In genomic region chr3:75768303-75769017, GRCh38 we compare ENCODE assay signal across 18 cellular contexts. TPM values are rescaled to one million over a fixed set of nuclear protein-coding genes. Genes with fewer than 3 reads are reported as not detected.
A peak's percentile ranks its signal among the peaks of the same experiment; 100 is the strongest.
DNase-seq lines count a peak whose midpoint lies in the region; ATAC-seq and TF ChIP-seq lines count a peak whose summit lies in the region.
"Had no signal": no experiment of that assay in that cellular context is flagged by ENCODE, and none has a peak within 500 bp of the region (broad histone marks: within the 10 kb centered on the region; RNA-seq: fewer than 3 reads in every experiment).

No MANE protein-coding gene starts in this region.

- POLR2A ChIA-PET in MCF 10A (lab: Yijun Ruan, JAX), result no interaction called here
- POLR2A ChIA-PET in RWPE1 (lab: Yijun Ruan, JAX; ENCODE audit: low non-redundant PET), result no interaction called here

- no peak overlapping the region for H3K27ac ChIP-seq in RWPE1
- H3K27ac ChIP-seq in transverse colon, result no peak overlapping the region

- 80 to 100% methylated on average over 2 to 7 of the region's 7 CpGs for WGBS in transverse colon (ENCODE audit: low coverage in 1 of 2), 2 donors

- H3K9me3 Mint-ChIP-seq in stimulated activated naive CD8-positive, alpha-beta T cell treated with anti-CD3 and anti-CD28 coated beads, Interleukin-15, amount 100 ng/mL, for 72 hours, result peaks cover 19 to 56% of the 10 kb centered on the region in 2 donors
- H3K9me3 Mint-ChIP-seq in activated T-helper 17 cell treated with anti-CD3 and anti-CD28 coated beads, Interleukin-2, amount 50 U/mL, for 72 hours, result peaks cover 18% of the 10 kb centered on the region
- peaks cover 3 to 9% of the 10 kb centered on the region in 2 donors for H3K9me3 Mint-ChIP-seq in natural killer cell
- H3K9me3 Mint-ChIP-seq in stimulated activated effector memory CD8-positive, alpha-beta T cell treated with anti-CD3 and anti-CD28 coated beads, Interleukin-12 subunit alpha, Interleukin-12 subunit beta, amount 100 ng/mL, for 72 hours, result peaks cover 19% of the 10 kb centered on the region
- peaks cover 21% of the 10 kb centered on the region for H3K9me3 Mint-ChIP-seq in MCF 10A (ENCODE audit: unreplicated experiment)

- H3K9me3 ChIP-seq in transverse colon, result peaks cover 48 to 49% of the 10 kb centered on the region in 2 donors

- DNase-seq in stimulated activated naive CD8-positive, alpha-beta T cell treated with anti-CD3 and anti-CD28 coated beads, Interleukin-15, Interleukin-2, amounts not matched to agents 100 U/mL and 50 U/mL, for 24 hours, result peak; percentile 5
- no peak for DNase-seq in stimulated activated naive CD8-positive, alpha-beta T cell treated with anti-CD3 and anti-CD28 coated beads, Interleukin-15, amount 100 ng/mL, for 72 hours
- DNase-seq in natural killer cell, result no peak
- peak in 1 of 2 donors; percentile 53 for DNase-seq in stimulated activated effector memory CD8-positive, alpha-beta T cell treated with anti-CD3 and anti-CD28 coated beads, Interleukin-12 subunit alpha, Interleukin-12 subunit beta, amount 100 ng/mL, for 72 hours (ENCODE audit: low spot score in 2 of 2)
- no peak for DNase-seq in MCF 10A (ENCODE audit: unreplicated experiment)
- no peak for DNase-seq in RWPE1 (ENCODE audit: low spot score)
- no peak for DNase-seq in transverse colon
- DNase-seq: C1 segment of cervical spinal cord; Calu3; CD4-positive, alpha-beta memory T cell; COR-L47; DMS153; DND-41; GDM1; H9 had no signal

- intact Hi-C loops in natural killer cell (cut with micrococcal nuclease) (no loop called here), MCF 10A (cut with micrococcal nuclease) (no loop called here), transverse colon (cut with DNase I; ENCODE audit: low total_unique reads) (no loop called here)

- H3K4me1 Mint-ChIP-seq in stimulated activated naive CD8-positive, alpha-beta T cell treated with anti-CD3 and anti-CD28 coated beads, Interleukin-15, amount 100 ng/mL, for 72 hours, result peaks cover 8% of the 10 kb centered on the region
- no peaks in the 10 kb centered on the region for H3K4me1 Mint-ChIP-seq in activated T-helper 17 cell treated with anti-CD3 and anti-CD28 coated beads, Interleukin-2, amount 50 U/mL, for 72 hours
- H3K4me1 Mint-ChIP-seq in natural killer cell (peaks cover 45 to 46% of the 10 kb centered on the region in 2 donors), MCF 10A (ENCODE audit: insufficient read depth, unreplicated experiment) (no peaks in the 10 kb centered on the region)
- peaks cover 5% of the 10 kb centered on the region for H3K4me1 Mint-ChIP-seq in stimulated activated effector memory CD8-positive, alpha-beta T cell treated with anti-CD3 and anti-CD28 coated beads, Interleukin-12 subunit alpha, Interleukin-12 subunit beta, amount 100 ng/mL, for 72 hours
- H3K4me1 Mint-ChIP-seq: GM23338, H9 had no signal

- CTCF ChIA-PET in MCF 10A (lab: Yijun Ruan, JAX), result no interaction called here
- CTCF ChIA-PET in RWPE1 (lab: Yijun Ruan, JAX), result no interaction called here

- no peak overlapping the region for H3K4me3 Mint-ChIP-seq in stimulated activated naive CD8-positive, alpha-beta T cell treated with anti-CD3 and anti-CD28 coated beads, Interleukin-15, amount 100 ng/mL, for 72 hours
- H3K4me3 Mint-ChIP-seq in activated T-helper 17 cell treated with anti-CD3 and anti-CD28 coated beads, Interleukin-2, amount 50 U/mL, for 72 hours, result no peak overlapping the region
- H3K4me3 Mint-ChIP-seq in natural killer cell (no peak overlapping the region), MCF 10A (ENCODE audit: unreplicated experiment) (no peak overlapping the region)
- H3K4me3 Mint-ChIP-seq in stimulated activated effector memory CD8-positive, alpha-beta T cell treated with anti-CD3 and anti-CD28 coated beads, Interleukin-12 subunit alpha, Interleukin-12 subunit beta, amount 100 ng/mL, for 72 hours, result no peak overlapping the region
- H3K4me3 Mint-ChIP-seq: GM23338, H9 had no signal

- H3K27ac Mint-ChIP-seq in stimulated activated naive CD8-positive, alpha-beta T cell treated with anti-CD3 and anti-CD28 coated beads, Interleukin-15, amount 100 ng/mL, for 72 hours, result no peak overlapping the region
- no peak overlapping the region for H3K27ac Mint-ChIP-seq in activated T-helper 17 cell treated with anti-CD3 and anti-CD28 coated beads, Interleukin-2, amount 50 U/mL, for 72 hours
- H3K27ac Mint-ChIP-seq in natural killer cell, result peak overlapping the region; percentile 40 to 81
- peak overlapping the region; percentile 26 for H3K27ac Mint-ChIP-seq in stimulated activated effector memory CD8-positive, alpha-beta T cell treated with anti-CD3 and anti-CD28 coated beads, Interleukin-12 subunit alpha, Interleukin-12 subunit beta, amount 100 ng/mL, for 72 hours
- H3K27ac Mint-ChIP-seq in MCF 10A (ENCODE audit: low read depth, unreplicated experiment), result no peak overlapping the region
- H3K27ac Mint-ChIP-seq: CD4-positive, alpha-beta memory T cell; GM23338; H9 had no signal

- BruUV-seq in MCF 10A (replicated peaks; lab: Mats Ljungman, UMichigan), result no TSS peak

- no peak for TF ChIP-seq EP300 in transverse colon (IDR thresholded peaks at IDR 0.05; ENCODE audit: low read depth)

- no peaks in the 10 kb centered on the region for H3K27me3 ChIP-seq in transverse colon

- TF ChIP-seq POLR2A in transverse colon (IDR thresholded peaks at IDR 0.05), result no peak

- TF ChIP-seq CTCF in natural killer cell (IDR thresholded peaks at IDR 0.05) (no peak), MCF 10A (IDR thresholded peaks at IDR 0.05; ENCODE audit: unreplicated experiment) (no peak), RWPE1 (conservative IDR thresholded peaks at IDR 0.05; ENCODE audit: low read depth) (no peak), transverse colon (IDR thresholded peaks at IDR 0.05) (no peak)

- H3K36me3 Mint-ChIP-seq in activated T-helper 17 cell treated with anti-CD3 and anti-CD28 coated beads, Interleukin-2, amount 50 U/mL, for 72 hours (ENCODE audit: low read depth), result peaks cover 88% of the 10 kb centered on the region
- H3K36me3 Mint-ChIP-seq in natural killer cell (peaks cover 32% of the 10 kb centered on the region), MCF 10A (ENCODE audit: insufficient read depth, unreplicated experiment) (peaks cover 10% of the 10 kb centered on the region)
- peaks cover 12% of the 10 kb centered on the region for H3K36me3 Mint-ChIP-seq in stimulated activated effector memory CD8-positive, alpha-beta T cell treated with anti-CD3 and anti-CD28 coated beads, Interleukin-12 subunit alpha, Interleukin-12 subunit beta, amount 100 ng/mL, for 72 hours

- H3K4me1 ChIP-seq in transverse colon, result no peaks in the 10 kb centered on the region

- peaks cover 0 to 43% (median 8%) of the 10 kb centered on the region in 4 donors for H3K36me3 ChIP-seq in transverse colon

- in situ Hi-C loops in transverse colon (cut with MboI; ENCODE audit: low pct_ligation_motif_present in 1 of 4, low pct_unique_long_range_greater_than_20kb in 1 of 4, low sequenced_read_pairs in 3 of 4), result no loop called here

- no peaks in the 10 kb centered on the region for H3K27me3 Mint-ChIP-seq in stimulated activated naive CD8-positive, alpha-beta T cell treated with anti-CD3 and anti-CD28 coated beads, Interleukin-15, amount 100 ng/mL, for 72 hours
- no peaks in the 10 kb centered on the region for H3K27me3 Mint-ChIP-seq in activated T-helper 17 cell treated with anti-CD3 and anti-CD28 coated beads, Interleukin-2, amount 50 U/mL, for 72 hours
- H3K27me3 Mint-ChIP-seq in natural killer cell (ENCODE audit: low read depth in 2 of 2) (no peaks in the 10 kb centered on the region), MCF 10A (ENCODE audit: insufficient read depth, unreplicated experiment) (no peaks in the 10 kb centered on the region)
- H3K27me3 Mint-ChIP-seq: CD4-positive, alpha-beta memory T cell had no signal

- no peak overlapping the region for H3K4me3 ChIP-seq in transverse colon
- H3K4me3 ChIP-seq: GM23338 had no signal

- ATAC-seq in stimulated activated naive CD8-positive, alpha-beta T cell treated with anti-CD3 and anti-CD28 coated beads, Interleukin-15, Interleukin-2, amounts not matched to agents 100 U/mL and 50 U/mL, for 24 hours, result no peak
- ATAC-seq in stimulated activated naive CD8-positive, alpha-beta T cell treated with anti-CD3 and anti-CD28 coated beads, Interleukin-15, amount 100 ng/mL, for 72 hours, result no peak
- peak; percentile 19 for ATAC-seq in activated T-helper 17 cell treated with anti-CD3 and anti-CD28 coated beads, Interleukin-2, amount 50 U/mL, for 72 hours (replicated peaks)
- peak in 2 of 3 donors; percentile 12 to 28 for ATAC-seq in natural killer cell
- ATAC-seq in stimulated activated effector memory CD8-positive, alpha-beta T cell treated with anti-CD3 and anti-CD28 coated beads, Interleukin-12 subunit alpha, Interleukin-12 subunit beta, amount 100 ng/mL, for 72 hours, result peak; percentile 82
- ATAC-seq: GM23338, HCT116 had no signal

RNA-seq across cellular contexts. Expression of gene ZNF717, which starts 16.9 kb away (rescaled TPM):
- 10 to 100 TPM in 1 of 2 donors, 1 to 10 TPM in 1; 8.3 to 15.9 TPM for total RNA-seq in activated T-helper 17 cell treated with anti-CD3 and anti-CD28 coated beads, Interleukin-2, amount 50 U/mL, for 72 hours
- 10 to 100 TPM in 1 of 3 donors, 1 to 10 TPM in 2; 8.0 to 10.6 (median 10.0) TPM for total RNA-seq in natural killer cell
- not detected in 2 replicates for total RNA-seq in MCF 10A (2022)
- total RNA-seq in transverse colon, result 10 to 100 TPM in 1 of 4 donors, 1 to 10 TPM in 3; 2.2 to 10.8 (median 5.7) TPM

Comparison
In these comparisons a context has a peak if more than half of its experiments do, and no peak if none do; other contexts are left out.
1. ATAC-seq: peak in activated T-helper 17 cell treated with anti-CD3 and anti-CD28 coated beads, Interleukin-2, amount 50 U/mL, for 72 hours (single experiment), natural killer cell (2 of 3) and stimulated activated effector memory CD8-positive, alpha-beta T cell treated with anti-CD3 and anti-CD28 coated beads, Interleukin-12 subunit alpha, Interleukin-12 subunit beta, amount 100 ng/mL, for 72 hours (single experiment); none in stimulated activated naive CD8-positive, alpha-beta T cell treated with anti-CD3 and anti-CD28 coated beads, Interleukin-15, Interleukin-2, amounts not matched to agents 100 U/mL and 50 U/mL, for 24 hours (single experiment) and stimulated activated naive CD8-positive, alpha-beta T cell treated with anti-CD3 and anti-CD28 coated beads, Interleukin-15, amount 100 ng/mL, for 72 hours (single experiment).
2. H3K27ac Mint-ChIP-seq: peak in natural killer cell (2 of 2) and stimulated activated effector memory CD8-positive, alpha-beta T cell treated with anti-CD3 and anti-CD28 coated beads, Interleukin-12 subunit alpha, Interleukin-12 subunit beta, amount 100 ng/mL, for 72 hours (single experiment); none in stimulated activated naive CD8-positive, alpha-beta T cell treated with anti-CD3 and anti-CD28 coated beads, Interleukin-15, amount 100 ng/mL, for 72 hours (0 of 2), activated T-helper 17 cell treated with anti-CD3 and anti-CD28 coated beads, Interleukin-2, amount 50 U/mL, for 72 hours (single experiment) and MCF 10A (single experiment).